In genomic region chr11:70292166-70292565, GRCh38 we compare ENCODE assay signal across 35 cellular contexts.
"Had no signal": no experiment of that assay in that cellular context is flagged by ENCODE, and none has a peak within 500 bp of the region (broad histone marks: within the 10 kb centered on the region; RNA-seq: fewer than 3 reads in every experiment).

No MANE protein-coding gene starts in this region.

- H3K4me1 Mint-ChIP-seq: activated naive CD4-positive, alpha-beta T cell treated with anti-CD3 and anti-CD28 coated beads, Interleukin-2, amount 10 ng/mL, durations not matched to agents 7 days and 5 days; activated naive CD8-positive, alpha-beta T cell treated with anti-CD3 and anti-CD28 coated beads for 36 hours; brain had no signal

- ATAC-seq: activated naive CD4-positive, alpha-beta T cell treated with anti-CD3 and anti-CD28 coated beads, Interleukin-2, amount 50 U/mL, for 72 hours; activated naive CD8-positive, alpha-beta T cell treated with anti-CD3 and anti-CD28 coated beads, Interleukin-2, amount 50 U/mL, for 24 hours; activated T-cell treated with anti-CD3 and anti-CD28 coated beads, Interleukin-2, amount 50 U/mL, for 4 hours; activated T-cell treated with anti-CD3 and anti-CD28 coated beads, Interleukin-2, amount 50 U/mL, for 72 hours; activated T-helper 17 cell treated with anti-CD3 and anti-CD28 coated beads, Interleukin-2, amount 50 U/mL, for 72 hours; body of pancreas had no signal

- H3K4me3 Mint-ChIP-seq: activated naive CD4-positive, alpha-beta T cell treated with anti-CD3 and anti-CD28 coated beads for 36 hours; activated naive CD4-positive, alpha-beta T cell treated with anti-CD3 and anti-CD28 coated beads, Interleukin-2, amount 10 ng/mL, durations not matched to agents 7 days and 5 days; activated naive CD4-positive, alpha-beta T cell treated with anti-CD3 and anti-CD28 coated beads, Interleukin-2, amount 50 U/mL, for 24 hours; activated naive CD8-positive, alpha-beta T cell; activated naive CD8-positive, alpha-beta T cell treated with anti-CD3 and anti-CD28 coated beads for 36 hours; activated naive CD8-positive, alpha-beta T cell treated with anti-CD3 and anti-CD28 coated beads, Interleukin-2, amount 10 ng/mL, durations not matched to agents 7 days and 5 days; activated naive CD8-positive, alpha-beta T cell treated with anti-CD3 and anti-CD28 coated beads, Interleukin-2, amount 50 U/mL, for 24 hours; activated T-cell treated with anti-CD3 and anti-CD28 coated beads, Interleukin-2, amount 50 U/mL, for 24 hours; activated T-cell treated with anti-CD3 and anti-CD28 coated beads, Interleukin-2, amount 50 U/mL, for 4 hours; activated T-cell treated with anti-CD3 and anti-CD28 coated beads, Interleukin-2, amount 50 U/mL, for 72 hours; activated T-helper 1 cell treated with anti-CD3 and anti-CD28 coated beads, Interleukin-12 subunit alpha, Interleukin-12 subunit beta, Interleukin-2, Interleukin-4 antibody, amounts not matched to agents 30 ng/mL and 10 ng/mL and 1 ng/mL, durations not matched to agents 14 hours and 24 hours and 36 hours; activated T-helper 17 cell treated with anti-CD3 and anti-CD28 coated beads, Interleukin-2, amount 50 U/mL, for 72 hours; brain; central memory CD8-positive, alpha-beta T cell had no signal

- H3K9me3 Mint-ChIP-seq: activated naive CD4-positive, alpha-beta T cell treated with anti-CD3 and anti-CD28 coated beads for 36 hours; activated naive CD4-positive, alpha-beta T cell treated with anti-CD3 and anti-CD28 coated beads, Interleukin-2, amount 10 ng/mL, durations not matched to agents 7 days and 5 days; activated naive CD4-positive, alpha-beta T cell treated with anti-CD3 and anti-CD28 coated beads, Interleukin-2, amount 50 U/mL, for 24 hours; activated naive CD4-positive, alpha-beta T cell treated with anti-CD3 and anti-CD28 coated beads, Interleukin-2, amount 50 U/mL, for 72 hours; activated naive CD8-positive, alpha-beta T cell treated with anti-CD3 and anti-CD28 coated beads for 36 hours; activated naive CD8-positive, alpha-beta T cell treated with anti-CD3 and anti-CD28 coated beads, Interleukin-2, amount 10 ng/mL, durations not matched to agents 7 days and 5 days; activated naive CD8-positive, alpha-beta T cell treated with anti-CD3 and anti-CD28 coated beads, Interleukin-2, amount 50 U/mL, for 24 hours; activated T-cell treated with anti-CD3 and anti-CD28 coated beads, Interleukin-2, amount 50 U/mL, for 24 hours; activated T-cell treated with anti-CD3 and anti-CD28 coated beads, Interleukin-2, amount 50 U/mL, for 4 hours; activated T-cell treated with anti-CD3 and anti-CD28 coated beads, Interleukin-2, amount 50 U/mL, for 72 hours; activated T-helper 1 cell treated with anti-CD3 and anti-CD28 coated beads, Interleukin-12 subunit alpha, Interleukin-12 subunit beta, Interleukin-2, Interleukin-4 antibody, amounts not matched to agents 30 ng/mL and 10 ng/mL and 1 ng/mL, durations not matched to agents 14 hours and 24 hours and 36 hours; activated T-helper 17 cell treated with anti-CD3 and anti-CD28 coated beads, Interleukin-2, amount 50 U/mL, for 72 hours; activated T-helper 2 cell treated with anti-CD3 and anti-CD28 coated beads, Interferon-gamma antibody, Interleukin-2, Interleukin-4, amounts not matched to agents 10 μg/mL and 5 μg/mL and 100 μg/mL, durations not matched to agents 14 hours and 24 hours and 36 hours; central memory CD8-positive, alpha-beta T cell had no signal

- H3K27ac Mint-ChIP-seq: activated naive CD4-positive, alpha-beta T cell treated with anti-CD3 and anti-CD28 coated beads for 36 hours; activated naive CD4-positive, alpha-beta T cell treated with anti-CD3 and anti-CD28 coated beads, Interleukin-2, amount 10 ng/mL, durations not matched to agents 7 days and 5 days; activated naive CD4-positive, alpha-beta T cell treated with anti-CD3 and anti-CD28 coated beads, Interleukin-2, amount 50 U/mL, for 24 hours; activated naive CD4-positive, alpha-beta T cell treated with anti-CD3 and anti-CD28 coated beads, Interleukin-2, amount 50 U/mL, for 72 hours; activated naive CD8-positive, alpha-beta T cell; activated naive CD8-positive, alpha-beta T cell treated with anti-CD3 and anti-CD28 coated beads for 36 hours; activated naive CD8-positive, alpha-beta T cell treated with anti-CD3 and anti-CD28 coated beads, Interleukin-2, amount 10 ng/mL, durations not matched to agents 7 days and 5 days; activated naive CD8-positive, alpha-beta T cell treated with anti-CD3 and anti-CD28 coated beads, Interleukin-2, amount 50 U/mL, for 24 hours; activated T-cell treated with anti-CD3 and anti-CD28 coated beads, Interleukin-2, amount 50 U/mL, for 72 hours; activated T-helper 1 cell treated with anti-CD3 and anti-CD28 coated beads, Interleukin-12 subunit alpha, Interleukin-12 subunit beta, Interleukin-2, Interleukin-4 antibody, amounts not matched to agents 30 ng/mL and 10 ng/mL and 1 ng/mL, durations not matched to agents 14 hours and 24 hours and 36 hours; activated T-helper 17 cell treated with anti-CD3 and anti-CD28 coated beads, Interleukin-2, amount 50 U/mL, for 72 hours; activated T-helper 2 cell treated with anti-CD3 and anti-CD28 coated beads, Interferon-gamma antibody, Interleukin-2, Interleukin-4, amounts not matched to agents 10 μg/mL and 5 μg/mL and 100 μg/mL, durations not matched to agents 14 hours and 24 hours and 36 hours had no signal

- DNase-seq: activated effector memory CD4-positive, alpha-beta T cell treated with anti-CD3 and anti-CD28 coated beads, Interleukin-2, amount 50 U/mL, for 16 hours; activated effector memory CD4-positive, alpha-beta T cell treated with Interleukin-2 at 50 U/mL for 16 hours; activated gamma-delta T cell; activated gamma-delta T cell treated with Interleukin-2 at 50 U/mL for 16 hours; activated naive CD4-positive, alpha-beta T cell; activated naive CD4-positive, alpha-beta T cell treated with anti-CD3 and anti-CD28 coated beads for 36 hours; activated naive CD4-positive, alpha-beta T cell treated with anti-CD3 and anti-CD28 coated beads, Interleukin-2, amount 10 ng/mL, durations not matched to agents 7 days and 5 days; activated naive CD4-positive, alpha-beta T cell treated with anti-CD3 and anti-CD28 coated beads, Interleukin-2, amount 50 U/mL, for 16 hours; activated naive CD4-positive, alpha-beta T cell treated with Interleukin-2 at 50 U/mL for 16 hours; activated naive CD8-positive, alpha-beta T cell treated with anti-CD3 and anti-CD28 coated beads for 36 hours; activated naive CD8-positive, alpha-beta T cell treated with anti-CD3 and anti-CD28 coated beads, Interleukin-2, amount 10 ng/mL, durations not matched to agents 7 days and 5 days; activated naive CD8-positive, alpha-beta T cell treated with anti-CD3 and anti-CD28 coated beads, Interleukin-2, amount 50 U/mL, for 24 hours; activated T-cell treated with anti-CD3 and anti-CD28 coated beads, Interleukin-2, amount 50 U/mL, for 1 hour; activated T-cell treated with anti-CD3 and anti-CD28 coated beads, Interleukin-2, amount 50 U/mL, for 24 hours; activated T-cell treated with anti-CD3 and anti-CD28 coated beads, Interleukin-2, amount 50 U/mL, for 4 hours; activated T-cell treated with anti-CD3 and anti-CD28 coated beads, Interleukin-2, amount 50 U/mL, for 48 hours; activated T-cell treated with anti-CD3 and anti-CD28 coated beads, Interleukin-2, amount 50 U/mL, for 72 hours; adrenal gland; amniotic stem cell; aorta; body of pancreas; brain microvascular endothelial cell; central memory CD4-positive, alpha-beta T cell; cerebellar nuclear complex had no signal

- H3K27me3 Mint-ChIP-seq: activated naive CD4-positive, alpha-beta T cell treated with anti-CD3 and anti-CD28 coated beads, Interleukin-2, amount 10 ng/mL, durations not matched to agents 7 days and 5 days; activated naive CD4-positive, alpha-beta T cell treated with anti-CD3 and anti-CD28 coated beads, Interleukin-2, amount 50 U/mL, for 24 hours; activated naive CD8-positive, alpha-beta T cell; activated naive CD8-positive, alpha-beta T cell treated with anti-CD3 and anti-CD28 coated beads for 36 hours; activated naive CD8-positive, alpha-beta T cell treated with anti-CD3 and anti-CD28 coated beads, Interleukin-2, amount 10 ng/mL, durations not matched to agents 7 days and 5 days; activated naive CD8-positive, alpha-beta T cell treated with anti-CD3 and anti-CD28 coated beads, Interleukin-2, amount 50 U/mL, for 24 hours; activated T-cell treated with anti-CD3 and anti-CD28 coated beads, Interleukin-2, amount 50 U/mL, for 24 hours; activated T-helper 17 cell treated with anti-CD3 and anti-CD28 coated beads, Interleukin-2, amount 50 U/mL, for 72 hours; brain; central memory CD8-positive, alpha-beta T cell had no signal

- H3K27ac ChIP-seq: adrenal gland, ascending aorta, body of pancreas, brain microvascular endothelial cell, breast epithelium, cardiac muscle cell had no signal
